In genomic region chr9:115888131-115888530, GRCh38 we compare ENCODE assay signal across 25 cellular contexts.
"Had no signal": no experiment of that assay in that cellular context is flagged by ENCODE, and none has a peak within 500 bp of the region (broad histone marks: within the 10 kb centered on the region; RNA-seq: fewer than 3 reads in every experiment).

No MANE protein-coding gene starts in this region.

- H3K27ac ChIP-seq: epithelial cell of prostate, esophagus muscularis mucosa, gastroesophageal sphincter, left ventricle myocardium inferior, lower lobe of right lung, neural progenitor cell, pancreas, prostate gland, right lobe of liver, spleen, tibial artery, upper lobe of right lung, vagina had no signal

- H3K4me3 ChIP-seq: esophagus muscularis mucosa, gastroesophageal sphincter, left ventricle myocardium inferior, lower lobe of right lung, neural progenitor cell, pancreas, prostate gland, right lobe of liver, spleen, tibial artery, upper lobe of right lung, vagina had no signal

- H3K27me3 ChIP-seq: esophagus muscularis mucosa, gastroesophageal sphincter, neural progenitor cell, pancreas, right lobe of liver, spleen, tibial artery, upper lobe of right lung, vagina had no signal

- H2AFZ ChIP-seq: neural progenitor cell had no signal

- H3K36me3 ChIP-seq: esophagus muscularis mucosa, gastroesophageal sphincter, left ventricle myocardium inferior, lower lobe of right lung, neural progenitor cell, pancreas, prostate gland, right lobe of liver, spleen, tibial artery, upper lobe of right lung, vagina had no signal

- H3K4me1 ChIP-seq: esophagus muscularis mucosa, gastroesophageal sphincter, left ventricle myocardium inferior, lower lobe of right lung, neural progenitor cell, pancreas, prostate gland, right lobe of liver, spleen, upper lobe of right lung, vagina had no signal

- FAIRE-seq: endometrium, pancreas had no signal

- DNase-seq: effector memory CD4-positive, alpha-beta T cell; foreskin fibroblast; immature natural killer cell; left cardiac atrium; left ventricle myocardium inferior; lower lobe of right lung; natural killer cell; occipital lobe; pancreas; retina; right lobe of liver; spleen; stimulated activated CD4-positive, alpha-beta T cell treated with anti-CD3 and anti-CD28 coated beads, Interleukin-15, amount 100 ng/mL, for 24 hours; stimulated activated CD4-positive, alpha-beta T cell treated with anti-CD3 and anti-CD28 coated beads, Interleukin-1b, Interleukin-23, amount 100 ng/mL, for 48 hours; stimulated activated CD4-positive, alpha-beta T cell treated with anti-CD3 and anti-CD28 coated beads, Interleukin-4, amount 100 ng/mL, for 24 hours; tibial artery; upper lobe of right lung had no signal

- H3K9ac ChIP-seq: neural progenitor cell had no signal

- H3K4me2 ChIP-seq: neural progenitor cell had no signal

- ATAC-seq: gastroesophageal sphincter; left cardiac atrium; lower lobe of right lung; natural killer cell; pancreas; right lobe of liver; stimulated activated memory B cell treated with anti-CD40 and anti-IgM and Interleukin-4, amounts not matched to agents 10 μg/mL and 1 μg/mL and 100 μg/mL, for 72 hours; upper lobe of right lung had no signal

- H3K9me3 ChIP-seq: esophagus muscularis mucosa, gastroesophageal sphincter, lower lobe of right lung, pancreas, prostate gland, right lobe of liver, spleen, tibial artery, upper lobe of right lung, vagina had no signal
